Comparison of ENCODE assay signal across 1 cellular context in the genomic region with DNA sequence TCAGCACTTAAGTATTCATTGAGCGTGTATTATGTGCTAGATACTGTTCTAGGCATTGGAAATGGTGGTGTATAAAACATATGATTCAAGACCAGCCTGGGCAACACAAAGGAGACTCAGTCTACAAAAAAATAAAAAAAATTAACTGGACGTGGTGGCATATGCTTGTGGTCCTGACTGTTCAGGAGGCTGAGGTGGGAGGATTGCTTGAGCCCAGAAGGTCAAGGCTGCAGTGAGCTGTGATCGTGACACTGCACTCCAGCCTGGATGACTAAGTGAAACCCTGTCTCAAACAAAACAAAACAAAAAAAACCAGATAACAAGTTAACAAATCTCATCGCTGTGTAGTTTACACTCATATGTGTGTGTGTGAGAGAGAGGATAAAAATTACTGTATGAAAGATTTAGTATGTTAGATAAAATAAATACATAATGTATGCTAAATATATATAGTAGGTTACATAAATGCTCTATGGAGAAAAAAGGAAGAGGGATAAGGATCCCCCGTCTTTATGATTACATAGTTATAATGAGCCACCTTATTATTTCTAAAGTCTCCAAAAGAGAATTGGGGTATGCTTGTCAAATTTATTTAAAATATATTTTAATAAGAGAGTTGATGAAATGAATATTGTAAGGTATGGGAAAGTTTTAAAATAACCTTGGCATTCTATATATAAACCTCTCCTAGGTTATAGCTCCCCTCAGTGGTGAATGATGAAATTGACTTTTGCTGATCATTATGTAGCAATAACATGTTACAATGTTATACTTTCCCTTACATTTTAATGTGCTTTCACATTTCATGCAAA.
TF ChIP-seq lines count a peak whose summit lies in the region.

No MANE protein-coding gene starts in this region.

TF ChIP-seq in HepG2, 621 proteins besides CTCF, POLR2A, EP300 and RAD21 (continued from another document and continues in another):
- TF ChIP-seq, protein P1, sequence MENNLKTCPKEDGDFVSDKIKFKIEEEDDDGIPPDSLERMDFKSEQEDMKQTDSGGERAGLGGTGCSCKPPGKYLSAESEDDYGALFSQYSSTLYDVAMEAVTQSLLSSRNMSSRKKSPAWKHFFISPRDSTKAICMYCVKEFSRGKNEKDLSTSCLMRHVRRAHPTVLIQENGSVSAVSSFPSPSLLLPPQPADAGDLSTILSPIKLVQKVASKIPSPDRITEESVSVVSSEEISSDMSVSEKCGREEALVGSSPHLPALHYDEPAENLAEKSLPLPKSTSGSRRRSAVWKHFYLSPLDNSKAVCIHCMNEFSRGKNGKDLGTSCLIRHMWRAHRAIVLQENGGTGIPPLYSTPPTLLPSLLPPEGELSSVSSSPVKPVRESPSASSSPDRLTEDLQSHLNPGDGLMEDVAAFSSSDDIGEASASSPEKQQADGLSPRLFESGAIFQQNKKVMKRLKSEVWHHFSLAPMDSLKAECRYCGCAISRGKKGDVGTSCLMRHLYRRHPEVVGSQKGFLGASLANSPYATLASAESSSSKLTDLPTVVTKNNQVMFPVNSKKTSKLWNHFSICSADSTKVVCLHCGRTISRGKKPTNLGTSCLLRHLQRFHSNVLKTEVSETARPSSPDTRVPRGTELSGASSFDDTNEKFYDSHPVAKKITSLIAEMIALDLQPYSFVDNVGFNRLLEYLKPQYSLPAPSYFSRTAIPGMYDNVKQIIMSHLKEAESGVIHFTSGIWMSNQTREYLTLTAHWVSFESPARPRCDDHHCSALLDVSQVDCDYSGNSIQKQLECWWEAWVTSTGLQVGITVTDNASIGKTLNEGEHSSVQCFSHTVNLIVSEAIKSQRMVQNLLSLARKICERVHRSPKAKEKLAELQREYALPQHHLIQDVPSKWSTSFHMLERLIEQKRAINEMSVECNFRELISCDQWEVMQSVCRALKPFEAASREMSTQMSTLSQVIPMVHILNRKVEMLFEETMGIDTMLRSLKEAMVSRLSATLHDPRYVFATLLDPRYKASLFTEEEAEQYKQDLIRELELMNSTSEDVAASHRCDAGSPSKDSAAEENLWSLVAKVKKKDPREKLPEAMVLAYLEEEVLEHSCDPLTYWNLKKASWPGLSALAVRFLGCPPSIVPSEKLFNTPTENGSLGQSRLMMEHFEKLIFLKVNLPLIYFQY (CRISPR knock-in tag; IDR thresholded peaks at IDR 0.05; ENCODE audit: borderline replicate concordance) = no peak
- TF ChIP-seq MXD4 (CRISPR knock-in tag; IDR thresholded peaks at IDR 0.05) (no peak; the same call in 1 of the 2 replicates), IKZF4 (CRISPR knock-in tag; IDR thresholded peaks at IDR 0.05; ENCODE audit: borderline replicate concordance, low read depth, not compliant biosample characterization) (no peak), RBAK (CRISPR knock-in tag; IDR thresholded peaks at IDR 0.05) (no peak), MED1 (CRISPR knock-in tag; IDR thresholded peaks at IDR 0.05) (peak; percentile 83), DNMT3B (CRISPR knock-in tag; conservative IDR thresholded peaks at IDR 0.05) (no peak), NFE2 (CRISPR knock-in tag; IDR thresholded peaks at IDR 0.05) (peak; percentile 78; the same call in 1 of the 2 replicates), NFRKB (IDR thresholded peaks at IDR 0.05) (no peak), NR2F6 (IDR thresholded peaks at IDR 0.05) (peak; percentile 82), NR2F6 (CRISPR knock-in tag; IDR thresholded peaks at IDR 0.05) (peak; percentile 96), ZIK1 (CRISPR knock-in tag; IDR thresholded peaks at IDR 0.05; ENCODE audit: borderline replicate concordance, low read depth) (no peak), HDAC1 (CRISPR knock-in tag; IDR thresholded peaks at IDR 0.05) (peak; percentile 73), MYC (CRISPR knock-in tag; IDR thresholded peaks at IDR 0.05; ENCODE audit: borderline replicate concordance) (no peak), ZNF878 (CRISPR knock-in tag; IDR thresholded peaks at IDR 0.05) (0 out of 2 replicates have a peak, but pooled peaks have one; percentile 45), SOX6 (IDR thresholded peaks at IDR 0.05) (no peak), SOX6 (CRISPR knock-in tag; IDR thresholded peaks at IDR 0.05) (peak; percentile 72), ZNF274 (CRISPR knock-in tag; IDR thresholded peaks at IDR 0.05) (no peak), KLF15 (CRISPR knock-in tag; IDR thresholded peaks at IDR 0.05; ENCODE audit: borderline replicate concordance) (no peak), MEIS2 (CRISPR knock-in tag; IDR thresholded peaks at IDR 0.05) (no peak), FOXJ3 (CRISPR knock-in tag; IDR thresholded peaks at IDR 0.05; ENCODE audit: borderline replicate concordance) (peak; percentile 3; the same call in 1 of the 2 replicates), SOX5 (CRISPR knock-in tag; IDR thresholded peaks at IDR 0.05; ENCODE audit: borderline replicate concordance) (peak; percentile 55; the same call in 1 of the 2 replicates), ZNF563 (CRISPR knock-in tag; IDR thresholded peaks at IDR 0.05) (no peak), HNRNPUL1 (IDR thresholded peaks at IDR 0.05; ENCODE audit: low read depth, low read length) (no peak), HOXD1 (CRISPR knock-in tag; IDR thresholded peaks at IDR 0.05) (no peak), KLF11 (CRISPR knock-in tag; IDR thresholded peaks at IDR 0.05) (no peak), ARNT (IDR thresholded peaks at IDR 0.05) (no peak), SSRP1 (CRISPR knock-in tag; IDR thresholded peaks at IDR 0.05) (no peak)
- TF ChIP-seq, protein P2, sequence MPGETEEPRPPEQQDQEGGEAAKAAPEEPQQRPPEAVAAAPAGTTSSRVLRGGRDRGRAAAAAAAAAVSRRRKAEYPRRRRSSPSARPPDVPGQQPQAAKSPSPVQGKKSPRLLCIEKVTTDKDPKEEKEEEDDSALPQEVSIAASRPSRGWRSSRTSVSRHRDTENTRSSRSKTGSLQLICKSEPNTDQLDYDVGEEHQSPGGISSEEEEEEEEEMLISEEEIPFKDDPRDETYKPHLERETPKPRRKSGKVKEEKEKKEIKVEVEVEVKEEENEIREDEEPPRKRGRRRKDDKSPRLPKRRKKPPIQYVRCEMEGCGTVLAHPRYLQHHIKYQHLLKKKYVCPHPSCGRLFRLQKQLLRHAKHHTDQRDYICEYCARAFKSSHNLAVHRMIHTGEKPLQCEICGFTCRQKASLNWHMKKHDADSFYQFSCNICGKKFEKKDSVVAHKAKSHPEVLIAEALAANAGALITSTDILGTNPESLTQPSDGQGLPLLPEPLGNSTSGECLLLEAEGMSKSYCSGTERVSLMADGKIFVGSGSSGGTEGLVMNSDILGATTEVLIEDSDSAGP (CRISPR knock-in tag; IDR thresholded peaks at IDR 0.05; ENCODE audit: borderline replicate concordance) = no peak
- TF ChIP-seq, protein P3, sequence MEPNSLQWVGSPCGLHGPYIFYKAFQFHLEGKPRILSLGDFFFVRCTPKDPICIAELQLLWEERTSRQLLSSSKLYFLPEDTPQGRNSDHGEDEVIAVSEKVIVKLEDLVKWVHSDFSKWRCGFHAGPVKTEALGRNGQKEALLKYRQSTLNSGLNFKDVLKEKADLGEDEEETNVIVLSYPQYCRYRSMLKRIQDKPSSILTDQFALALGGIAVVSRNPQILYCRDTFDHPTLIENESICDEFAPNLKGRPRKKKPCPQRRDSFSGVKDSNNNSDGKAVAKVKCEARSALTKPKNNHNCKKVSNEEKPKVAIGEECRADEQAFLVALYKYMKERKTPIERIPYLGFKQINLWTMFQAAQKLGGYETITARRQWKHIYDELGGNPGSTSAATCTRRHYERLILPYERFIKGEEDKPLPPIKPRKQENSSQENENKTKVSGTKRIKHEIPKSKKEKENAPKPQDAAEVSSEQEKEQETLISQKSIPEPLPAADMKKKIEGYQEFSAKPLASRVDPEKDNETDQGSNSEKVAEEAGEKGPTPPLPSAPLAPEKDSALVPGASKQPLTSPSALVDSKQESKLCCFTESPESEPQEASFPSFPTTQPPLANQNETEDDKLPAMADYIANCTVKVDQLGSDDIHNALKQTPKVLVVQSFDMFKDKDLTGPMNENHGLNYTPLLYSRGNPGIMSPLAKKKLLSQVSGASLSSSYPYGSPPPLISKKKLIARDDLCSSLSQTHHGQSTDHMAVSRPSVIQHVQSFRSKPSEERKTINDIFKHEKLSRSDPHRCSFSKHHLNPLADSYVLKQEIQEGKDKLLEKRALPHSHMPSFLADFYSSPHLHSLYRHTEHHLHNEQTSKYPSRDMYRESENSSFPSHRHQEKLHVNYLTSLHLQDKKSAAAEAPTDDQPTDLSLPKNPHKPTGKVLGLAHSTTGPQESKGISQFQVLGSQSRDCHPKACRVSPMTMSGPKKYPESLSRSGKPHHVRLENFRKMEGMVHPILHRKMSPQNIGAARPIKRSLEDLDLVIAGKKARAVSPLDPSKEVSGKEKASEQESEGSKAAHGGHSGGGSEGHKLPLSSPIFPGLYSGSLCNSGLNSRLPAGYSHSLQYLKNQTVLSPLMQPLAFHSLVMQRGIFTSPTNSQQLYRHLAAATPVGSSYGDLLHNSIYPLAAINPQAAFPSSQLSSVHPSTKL (CRISPR knock-in tag; IDR thresholded peaks at IDR 0.05) = peak; percentile 85
- TF ChIP-seq, protein P4, sequence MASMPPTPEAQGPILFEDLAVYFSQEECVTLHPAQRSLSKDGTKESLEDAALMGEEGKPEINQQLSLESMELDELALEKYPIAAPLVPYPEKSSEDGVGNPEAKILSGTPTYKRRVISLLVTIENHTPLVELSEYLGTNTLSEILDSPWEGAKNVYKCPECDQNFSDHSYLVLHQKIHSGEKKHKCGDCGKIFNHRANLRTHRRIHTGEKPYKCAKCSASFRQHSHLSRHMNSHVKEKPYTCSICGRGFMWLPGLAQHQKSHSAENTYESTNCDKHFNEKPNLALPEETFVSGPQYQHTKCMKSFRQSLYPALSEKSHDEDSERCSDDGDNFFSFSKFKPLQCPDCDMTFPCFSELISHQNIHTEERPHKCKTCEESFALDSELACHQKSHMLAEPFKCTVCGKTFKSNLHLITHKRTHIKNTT (CRISPR knock-in tag; IDR thresholded peaks at IDR 0.05) = no peak
- TF ChIP-seq, protein P5, sequence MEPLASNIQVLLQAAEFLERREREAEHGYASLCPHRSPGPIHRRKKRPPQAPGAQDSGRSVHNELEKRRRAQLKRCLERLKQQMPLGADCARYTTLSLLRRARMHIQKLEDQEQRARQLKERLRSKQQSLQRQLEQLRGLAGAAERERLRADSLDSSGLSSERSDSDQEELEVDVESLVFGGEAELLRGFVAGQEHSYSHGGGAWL (CRISPR knock-in tag; IDR thresholded peaks at IDR 0.05) = no peak
- TF ChIP-seq, protein P6, sequence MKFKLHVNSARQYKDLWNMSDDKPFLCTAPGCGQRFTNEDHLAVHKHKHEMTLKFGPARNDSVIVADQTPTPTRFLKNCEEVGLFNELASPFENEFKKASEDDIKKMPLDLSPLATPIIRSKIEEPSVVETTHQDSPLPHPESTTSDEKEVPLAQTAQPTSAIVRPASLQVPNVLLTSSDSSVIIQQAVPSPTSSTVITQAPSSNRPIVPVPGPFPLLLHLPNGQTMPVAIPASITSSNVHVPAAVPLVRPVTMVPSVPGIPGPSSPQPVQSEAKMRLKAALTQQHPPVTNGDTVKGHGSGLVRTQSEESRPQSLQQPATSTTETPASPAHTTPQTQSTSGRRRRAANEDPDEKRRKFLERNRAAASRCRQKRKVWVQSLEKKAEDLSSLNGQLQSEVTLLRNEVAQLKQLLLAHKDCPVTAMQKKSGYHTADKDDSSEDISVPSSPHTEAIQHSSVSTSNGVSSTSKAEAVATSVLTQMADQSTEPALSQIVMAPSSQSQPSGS (CRISPR knock-in tag; IDR thresholded peaks at IDR 0.05) = peak; percentile 68; the same call in 1 of the 2 replicates
- TF ChIP-seq, protein P7, sequence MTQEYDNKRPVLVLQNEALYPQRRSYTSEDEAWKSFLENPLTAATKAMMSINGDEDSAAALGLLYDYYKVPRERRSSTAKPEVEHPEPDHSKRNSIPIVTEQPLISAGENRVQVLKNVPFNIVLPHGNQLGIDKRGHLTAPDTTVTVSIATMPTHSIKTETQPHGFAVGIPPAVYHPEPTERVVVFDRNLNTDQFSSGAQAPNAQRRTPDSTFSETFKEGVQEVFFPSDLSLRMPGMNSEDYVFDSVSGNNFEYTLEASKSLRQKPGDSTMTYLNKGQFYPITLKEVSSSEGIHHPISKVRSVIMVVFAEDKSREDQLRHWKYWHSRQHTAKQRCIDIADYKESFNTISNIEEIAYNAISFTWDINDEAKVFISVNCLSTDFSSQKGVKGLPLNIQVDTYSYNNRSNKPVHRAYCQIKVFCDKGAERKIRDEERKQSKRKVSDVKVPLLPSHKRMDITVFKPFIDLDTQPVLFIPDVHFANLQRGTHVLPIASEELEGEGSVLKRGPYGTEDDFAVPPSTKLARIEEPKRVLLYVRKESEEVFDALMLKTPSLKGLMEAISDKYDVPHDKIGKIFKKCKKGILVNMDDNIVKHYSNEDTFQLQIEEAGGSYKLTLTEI (CRISPR knock-in tag; conservative IDR thresholded peaks at IDR 0.05) = no peak
- TF ChIP-seq, protein P8, sequence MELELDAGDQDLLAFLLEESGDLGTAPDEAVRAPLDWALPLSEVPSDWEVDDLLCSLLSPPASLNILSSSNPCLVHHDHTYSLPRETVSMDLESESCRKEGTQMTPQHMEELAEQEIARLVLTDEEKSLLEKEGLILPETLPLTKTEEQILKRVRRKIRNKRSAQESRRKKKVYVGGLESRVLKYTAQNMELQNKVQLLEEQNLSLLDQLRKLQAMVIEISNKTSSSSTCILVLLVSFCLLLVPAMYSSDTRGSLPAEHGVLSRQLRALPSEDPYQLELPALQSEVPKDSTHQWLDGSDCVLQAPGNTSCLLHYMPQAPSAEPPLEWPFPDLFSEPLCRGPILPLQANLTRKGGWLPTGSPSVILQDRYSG (CRISPR knock-in tag; IDR thresholded peaks at IDR 0.05) = no peak
- TF ChIP-seq, protein P9, sequence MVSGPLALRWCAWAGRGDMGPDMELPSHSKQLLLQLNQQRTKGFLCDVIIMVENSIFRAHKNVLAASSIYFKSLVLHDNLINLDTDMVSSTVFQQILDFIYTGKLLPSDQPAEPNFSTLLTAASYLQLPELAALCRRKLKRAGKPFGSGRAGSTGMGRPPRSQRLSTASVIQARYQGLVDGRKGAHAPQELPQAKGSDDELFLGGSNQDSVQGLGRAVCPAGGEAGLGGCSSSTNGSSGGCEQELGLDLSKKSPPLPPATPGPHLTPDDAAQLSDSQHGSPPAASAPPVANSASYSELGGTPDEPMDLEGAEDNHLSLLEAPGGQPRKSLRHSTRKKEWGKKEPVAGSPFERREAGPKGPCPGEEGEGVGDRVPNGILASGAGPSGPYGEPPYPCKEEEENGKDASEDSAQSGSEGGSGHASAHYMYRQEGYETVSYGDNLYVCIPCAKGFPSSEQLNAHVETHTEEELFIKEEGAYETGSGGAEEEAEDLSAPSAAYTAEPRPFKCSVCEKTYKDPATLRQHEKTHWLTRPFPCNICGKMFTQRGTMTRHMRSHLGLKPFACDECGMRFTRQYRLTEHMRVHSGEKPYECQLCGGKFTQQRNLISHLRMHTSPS (CRISPR knock-in tag; IDR thresholded peaks at IDR 0.05; ENCODE audit: low read depth) = no peak
- TF ChIP-seq, protein P10, sequence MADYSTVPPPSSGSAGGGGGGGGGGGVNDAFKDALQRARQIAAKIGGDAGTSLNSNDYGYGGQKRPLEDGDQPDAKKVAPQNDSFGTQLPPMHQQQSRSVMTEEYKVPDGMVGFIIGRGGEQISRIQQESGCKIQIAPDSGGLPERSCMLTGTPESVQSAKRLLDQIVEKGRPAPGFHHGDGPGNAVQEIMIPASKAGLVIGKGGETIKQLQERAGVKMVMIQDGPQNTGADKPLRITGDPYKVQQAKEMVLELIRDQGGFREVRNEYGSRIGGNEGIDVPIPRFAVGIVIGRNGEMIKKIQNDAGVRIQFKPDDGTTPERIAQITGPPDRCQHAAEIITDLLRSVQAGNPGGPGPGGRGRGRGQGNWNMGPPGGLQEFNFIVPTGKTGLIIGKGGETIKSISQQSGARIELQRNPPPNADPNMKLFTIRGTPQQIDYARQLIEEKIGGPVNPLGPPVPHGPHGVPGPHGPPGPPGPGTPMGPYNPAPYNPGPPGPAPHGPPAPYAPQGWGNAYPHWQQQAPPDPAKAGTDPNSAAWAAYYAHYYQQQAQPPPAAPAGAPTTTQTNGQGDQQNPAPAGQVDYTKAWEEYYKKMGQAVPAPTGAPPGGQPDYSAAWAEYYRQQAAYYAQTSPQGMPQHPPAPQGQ (CRISPR knock-in tag; IDR thresholded peaks at IDR 0.05; ENCODE audit: borderline replicate concordance) = no peak
